18 cellular contexts compared by ENCODE assay signal in genomic region chr3:126340943-126341754, GRCh38. TPM values are rescaled to one million over a fixed set of nuclear protein-coding genes. Genes with fewer than 3 reads are reported as not detected.
DNase-seq lines count a peak whose midpoint lies in the region; ATAC-seq and TF ChIP-seq lines count a peak whose summit lies in the region.
"Had no signal": no experiment of that assay in that cellular context is flagged by ENCODE, and none has a peak within 500 bp of the region (broad histone marks: within the 10 kb centered on the region; RNA-seq: fewer than 3 reads in every experiment).

No MANE protein-coding gene starts in this region.

- BruUV-seq in OCI-LY7 (replicated peaks; lab: Mats Ljungman, UMichigan), result no TSS peak

- H3K27ac ChIP-seq in left ventricle myocardium inferior (replicated peaks) (peak overlapping the region; percentile 65), ovary (peak overlapping the region in 1 of 2 donors; percentile 41), uterus (no peak overlapping the region), OCI-LY7 (ENCODE audit: low read depth, low read length, poor library complexity, severe bottlenecking) (no peak overlapping the region)
- H3K27ac ChIP-seq: colonic mucosa, Peyer's patch had no signal

- TF ChIP-seq POLR2A in ovary (IDR thresholded peaks at IDR 0.05) (no peak), uterus (IDR thresholded peaks at IDR 0.05) (no peak)

- H3K4me1 Mint-ChIP-seq in activated naive CD8-positive, alpha-beta T cell treated with anti-CD3 and anti-CD28 coated beads, Interleukin-2, amount 10 ng/mL, durations not matched to agents 7 days and 5 days, result no peaks in the 10 kb centered on the region
- H3K4me1 Mint-ChIP-seq in activated naive CD8-positive, alpha-beta T cell treated with anti-CD3 and anti-CD28 coated beads for 36 hours, result no peaks in the 10 kb centered on the region

- no peaks in the 10 kb centered on the region for H3K36me3 Mint-ChIP-seq in activated naive CD8-positive, alpha-beta T cell treated with anti-CD3 and anti-CD28 coated beads, Interleukin-2, amount 10 ng/mL, durations not matched to agents 7 days and 5 days
- no peaks in the 10 kb centered on the region for H3K36me3 Mint-ChIP-seq in activated naive CD8-positive, alpha-beta T cell treated with anti-CD3 and anti-CD28 coated beads for 36 hours

- POLR2A ChIA-PET in activated naive CD8-positive, alpha-beta T cell treated with anti-CD3 and anti-CD28 coated beads, Interleukin-2, amount 10 ng/mL, durations not matched to agents 7 days and 5 days (lab: Charles Lee), result no interaction called here
- POLR2A ChIA-PET in OCI-LY7 (lab: Charles Lee), result no interaction called here

- no peak overlapping the region for H3K27ac Mint-ChIP-seq in activated naive CD8-positive, alpha-beta T cell treated with anti-CD3 and anti-CD28 coated beads, Interleukin-2, amount 10 ng/mL, durations not matched to agents 7 days and 5 days
- no peak overlapping the region for H3K27ac Mint-ChIP-seq in activated naive CD8-positive, alpha-beta T cell treated with anti-CD3 and anti-CD28 coated beads for 36 hours

- H3K79me2 ChIP-seq in OCI-LY7 (ENCODE audit: insufficient read depth, low read depth, low read length), result no peaks in the 10 kb centered on the region

- WGBS in ovary, 3 donors, result 89 to 92% (median 91%) methylated on average over 19 of the region's 19 CpGs

- no peak overlapping the region for H3K4me3 ChIP-seq in left ventricle myocardium inferior
- H3K4me3 ChIP-seq in ovary, result no peak overlapping the region
- no peak overlapping the region for H3K4me3 ChIP-seq in uterus
- no peak overlapping the region for H3K4me3 ChIP-seq in OCI-LY7 (ENCODE audit: low read depth, low read length, poor library complexity, severe bottlenecking)
- H3K4me3 ChIP-seq: colonic mucosa, Peyer's patch, upper lobe of left lung had no signal

- no peak overlapping the region for H2AFZ ChIP-seq in OCI-LY7 (ENCODE audit: low read length)

- no peak overlapping the region for H3K4me2 ChIP-seq in OCI-LY7 (ENCODE audit: low read length)

- H4K20me1 ChIP-seq in OCI-LY7 (ENCODE audit: insufficient read depth, low read length), result no peaks in the 10 kb centered on the region

- no peaks in the 10 kb centered on the region for H3K9me2 ChIP-seq in OCI-LY7 (ENCODE audit: insufficient read depth, low read length)

- TF ChIP-seq EP300 in ovary (IDR thresholded peaks at IDR 0.05), result no peak

- H3K36me3 ChIP-seq in left ventricle myocardium inferior, result no peaks in the 10 kb centered on the region
- H3K36me3 ChIP-seq in ovary, result no peaks in the 10 kb centered on the region
- no peaks in the 10 kb centered on the region for H3K36me3 ChIP-seq in uterus
- H3K36me3 ChIP-seq in OCI-LY7 (ENCODE audit: insufficient read depth, low read length), result no peaks in the 10 kb centered on the region
- H3K36me3 ChIP-seq: colonic mucosa, Peyer's patch had no signal

- no peak for ATAC-seq in activated naive CD8-positive, alpha-beta T cell treated with anti-CD3 and anti-CD28 coated beads, Interleukin-2, amount 10 ng/mL, durations not matched to agents 7 days and 5 days (ENCODE audit: low read depth)

- CTCF ChIA-PET in OCI-LY7 (lab: Charles Lee; ENCODE audit: unreplicated experiment), result no interaction called here

- no peak overlapping the region for H3K4me3 Mint-ChIP-seq in activated naive CD8-positive, alpha-beta T cell treated with anti-CD3 and anti-CD28 coated beads, Interleukin-2, amount 10 ng/mL, durations not matched to agents 7 days and 5 days
- no peak overlapping the region for H3K4me3 Mint-ChIP-seq in activated naive CD8-positive, alpha-beta T cell treated with anti-CD3 and anti-CD28 coated beads for 36 hours

- no peaks in the 10 kb centered on the region for H3K9me3 Mint-ChIP-seq in activated naive CD8-positive, alpha-beta T cell treated with anti-CD3 and anti-CD28 coated beads, Interleukin-2, amount 10 ng/mL, durations not matched to agents 7 days and 5 days
- no peaks in the 10 kb centered on the region for H3K9me3 Mint-ChIP-seq in activated naive CD8-positive, alpha-beta T cell treated with anti-CD3 and anti-CD28 coated beads for 36 hours

- TF ChIP-seq CTCF in left ventricle myocardium inferior (IDR thresholded peaks at IDR 0.05; ENCODE audit: borderline replicate concordance), result no peak
- no peak for TF ChIP-seq CTCF in ovary (IDR thresholded peaks at IDR 0.05)
- TF ChIP-seq CTCF in uterus (IDR thresholded peaks at IDR 0.05), result no peak
- TF ChIP-seq CTCF in OCI-LY7 (conservative IDR thresholded peaks at IDR 0.05; ENCODE audit: low read length), result no peak

- no peaks in the 10 kb centered on the region for H3K27me3 ChIP-seq in left ventricle myocardium inferior (ENCODE audit: low read depth)
- H3K27me3 ChIP-seq in ovary, result no peaks in the 10 kb centered on the region
- H3K27me3 ChIP-seq in uterus, result no peaks in the 10 kb centered on the region
- H3K27me3 ChIP-seq: colonic mucosa, Peyer's patch, upper lobe of left lung had no signal

- H3K27me3 Mint-ChIP-seq in activated naive CD8-positive, alpha-beta T cell treated with anti-CD3 and anti-CD28 coated beads, Interleukin-2, amount 10 ng/mL, durations not matched to agents 7 days and 5 days, result no peaks in the 10 kb centered on the region
- H3K27me3 Mint-ChIP-seq in activated naive CD8-positive, alpha-beta T cell treated with anti-CD3 and anti-CD28 coated beads for 36 hours, result no peaks in the 10 kb centered on the region

- DNase-seq in activated naive CD8-positive, alpha-beta T cell treated with anti-CD3 and anti-CD28 coated beads, Interleukin-2, amount 10 ng/mL, durations not matched to agents 7 days and 5 days, result peak; percentile 11
- DNase-seq in activated naive CD8-positive, alpha-beta T cell treated with anti-CD3 and anti-CD28 coated beads for 36 hours, result no peak
- DNase-seq in left ventricle myocardium inferior (no peak), ovary (peak in 4 of 5 donors; percentile 17 to 32 (median 17)), uterus (peak; percentile 5 to 9), NCI-H748 treated with DMSO at 0.1 percent for 48 hours (lab: John Stamatoyannopoulos, UW) (no peak), OCI-LY7 (ENCODE audit: low spot score) (no peak), GF-D8 (lab: John Stamatoyannopoulos, UW) (no peak)
- DNase-seq: colonic mucosa, hippocampal formation, NCI-H1105 treated with DMSO at 0.1 percent for 48 hours, NCI-H2171 treated with DMSO at 0.1 percent for 48 hours had no signal

- peaks cover 48% of the 10 kb centered on the region for H3K4me1 ChIP-seq in left ventricle myocardium inferior
- peaks cover 24% of the 10 kb centered on the region for H3K4me1 ChIP-seq in ovary (ENCODE audit: insufficient read depth)
- H3K4me1 ChIP-seq in uterus, result peaks cover 0 to 4% of the 10 kb centered on the region in 2 donors
- no peaks in the 10 kb centered on the region for H3K4me1 ChIP-seq in OCI-LY7 (ENCODE audit: insufficient read depth, low read length, poor library complexity, severe bottlenecking)
- H3K4me1 ChIP-seq: colonic mucosa, Peyer's patch had no signal

- no peaks in the 10 kb centered on the region for H3K9me3 ChIP-seq in left ventricle myocardium inferior (replicated peaks)
- no peaks in the 10 kb centered on the region for H3K9me3 ChIP-seq in ovary
- H3K9me3 ChIP-seq in uterus, result no peaks in the 10 kb centered on the region
- no peaks in the 10 kb centered on the region for H3K9me3 ChIP-seq in OCI-LY7 (ENCODE audit: low read length)
- H3K9me3 ChIP-seq: colonic mucosa, Peyer's patch, upper lobe of left lung had no signal

- intact Hi-C loops in left ventricle myocardium inferior (cut with micrococcal nuclease) (no loop called here), ovary (cut with DNase I) (loop anchor here in 1 of 4 donors (10.0 kb wide), 1 partner anchor 76 kb away; no protein-coding TSS in a partner anchor), uterus (cut with DNase I; ENCODE audit: low total_unique reads) (no loop called here), OCI-LY7 (cut with micrococcal nuclease; ENCODE audit: unreplicated experiment) (no loop called here)

RNA-seq across cellular contexts. Expression of gene KLF15, which starts 16.1 kb away (rescaled TPM):
- under 1 TPM; 0.11 to 0.22 TPM for total RNA-seq in activated naive CD8-positive, alpha-beta T cell treated with anti-CD3 and anti-CD28 coated beads, Interleukin-2, amount 10 ng/mL, durations not matched to agents 7 days and 5 days
- total RNA-seq in activated naive CD8-positive, alpha-beta T cell treated with anti-CD3 and anti-CD28 coated beads for 36 hours, result under 1 TPM; 0.41 to 0.42 TPM
- total RNA-seq in left ventricle myocardium inferior, result 44.6 TPM
- 10 to 100 TPM; 23.2 to 83.3 (median 40.0) TPM for total RNA-seq in ovary
- 10 to 100 TPM; 13.4 to 61.4 TPM for polyA plus RNA-seq in ovary
- 10 to 100 TPM in 3 of 4 donors, 1 to 10 TPM in 1; 1.9 to 23.4 (median 18.2) TPM for total RNA-seq in uterus
- total RNA-seq in OCI-LY7 (2014; rRNA removed; shearing (Covaris generic)), result 12.3 and 13.8 TPM in 2 replicates
- 26.4 and 35.0 TPM in 2 replicates for total RNA-seq in OCI-LY7 (2022)

RNA-seq across cellular contexts. Expression of gene CFAP100, which starts 53.6 kb away (rescaled TPM):
- not detected for total RNA-seq in activated naive CD8-positive, alpha-beta T cell treated with anti-CD3 and anti-CD28 coated beads, Interleukin-2, amount 10 ng/mL, durations not matched to agents 7 days and 5 days
- total RNA-seq in activated naive CD8-positive, alpha-beta T cell treated with anti-CD3 and anti-CD28 coated beads for 36 hours, result not detected
- total RNA-seq in left ventricle myocardium inferior (not detected), ovary (10 to 100 TPM in 1 of 7 donors, 1 to 10 TPM in 4, not detected in 2; 1.5 to 21.3 (median 1.7) TPM), uterus (1 to 10 TPM in 1 of 4 donors, under 1 TPM in 1, not detected in 2; 0.98 to 2.8 TPM), OCI-LY7 (2022) (not detected in 2 replicates)
- polyA plus RNA-seq in ovary, result under 1 TPM in 1 of 2 donors, not detected in 1; 0.06 TPM
- not detected in 2 replicates for total RNA-seq in OCI-LY7 (2014; rRNA removed; shearing (Covaris generic))
- total RNA-seq: colonic mucosa, Daoy, endothelial cell of umbilical vein, fibroblast of villous mesenchyme, HT1080, Peyer's patch had no signal
- polyA plus RNA-seq: endothelial cell of umbilical vein had no signal

Comparison
In these comparisons a context has a peak if more than half of its experiments do, and no peak if none do; other contexts are left out.
1. DNase-seq: peak in activated naive CD8-positive, alpha-beta T cell treated with anti-CD3 and anti-CD28 coated beads, Interleukin-2, amount 10 ng/mL, durations not matched to agents 7 days and 5 days (single experiment), ovary (4 of 5) and uterus (2 of 2); none in activated naive CD8-positive, alpha-beta T cell treated with anti-CD3 and anti-CD28 coated beads for 36 hours (single experiment), left ventricle myocardium inferior (single experiment), NCI-H748 treated with DMSO at 0.1 percent for 48 hours (single experiment), OCI-LY7 (single experiment) and GF-D8 (single experiment).